In the genomic region with DNA sequence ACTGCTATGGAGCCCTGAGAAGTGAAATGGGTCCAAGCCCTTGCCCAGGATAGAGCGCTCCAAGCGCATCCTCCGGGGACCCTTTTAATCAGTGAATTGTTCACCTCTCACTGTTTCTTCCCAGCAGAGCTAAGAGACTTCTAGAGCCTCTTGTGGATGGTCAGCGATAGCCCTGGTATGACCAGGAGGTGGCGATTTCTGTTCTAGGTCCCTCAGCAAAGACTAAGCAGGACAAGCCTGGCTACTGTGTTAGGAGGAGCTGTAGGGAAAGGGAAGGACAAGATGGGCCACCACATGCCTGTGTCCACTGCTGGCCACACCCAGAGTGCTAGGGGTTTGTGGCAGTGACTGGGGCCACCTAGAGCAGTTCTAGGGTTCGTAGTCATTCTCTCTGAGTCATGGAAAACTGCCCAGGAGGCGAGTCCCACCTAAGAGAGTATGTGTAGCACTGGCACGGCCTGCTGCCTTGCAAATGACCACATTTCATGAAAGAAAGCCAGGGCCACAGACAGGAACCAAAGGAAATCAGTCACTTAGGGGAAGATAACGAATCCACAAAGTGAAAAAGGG, we compare ENCODE assay signal across 1 cellular context.
TF ChIP-seq lines count a peak whose summit lies in the region.

No MANE protein-coding gene starts in this region.

TF ChIP-seq in SK-N-SH, 30 proteins besides CTCF, POLR2A, EP300 and RAD21:
- TF ChIP-seq JUND (IDR thresholded peaks at IDR 0.05): no peak
- TF ChIP-seq MXI1 (IDR thresholded peaks at IDR 0.05; ENCODE audit: low read depth, low read length): no peak
- TF ChIP-seq FOXM1 (IDR thresholded peaks at IDR 0.05; ENCODE audit: low read depth): no peak
- TF ChIP-seq RCOR1 (IDR thresholded peaks at IDR 0.05; ENCODE audit: low read length): no peak
- TF ChIP-seq YY1 (IDR thresholded peaks at IDR 0.05; ENCODE audit: low read depth): no peak
- TF ChIP-seq, protein P1, sequence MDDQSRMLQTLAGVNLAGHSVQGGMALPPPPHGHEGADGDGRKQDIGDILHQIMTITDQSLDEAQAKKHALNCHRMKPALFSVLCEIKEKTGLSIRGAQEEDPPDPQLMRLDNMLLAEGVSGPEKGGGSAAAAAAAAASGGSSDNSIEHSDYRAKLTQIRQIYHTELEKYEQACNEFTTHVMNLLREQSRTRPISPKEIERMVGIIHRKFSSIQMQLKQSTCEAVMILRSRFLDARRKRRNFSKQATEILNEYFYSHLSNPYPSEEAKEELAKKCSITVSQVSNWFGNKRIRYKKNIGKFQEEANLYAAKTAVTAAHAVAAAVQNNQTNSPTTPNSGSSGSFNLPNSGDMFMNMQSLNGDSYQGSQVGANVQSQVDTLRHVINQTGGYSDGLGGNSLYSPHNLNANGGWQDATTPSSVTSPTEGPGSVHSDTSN (IDR thresholded peaks at IDR 0.05): no peak
- TF ChIP-seq USF2 (IDR thresholded peaks at IDR 0.05; ENCODE audit: borderline replicate concordance, low read depth, low read length): no peak
- TF ChIP-seq FOSL2 (IDR thresholded peaks at IDR 0.05; ENCODE audit: borderline replicate concordance, low read depth): no peak
- TF ChIP-seq TCF12 (IDR thresholded peaks at IDR 0.05): no peak
- no peak for TF ChIP-seq FOXJ3 (CRISPR knock-in tag; IDR thresholded peaks at IDR 0.05)
- no peak for TF ChIP-seq ELF1 (IDR thresholded peaks at IDR 0.05)
- no peak for TF ChIP-seq GATA2 (CRISPR knock-in tag; IDR thresholded peaks at IDR 0.05)
- no peak for TF ChIP-seq CHD2 (IDR thresholded peaks at IDR 0.05; ENCODE audit: low read length, partially characterized antibody)
- TF ChIP-seq, protein P2, sequence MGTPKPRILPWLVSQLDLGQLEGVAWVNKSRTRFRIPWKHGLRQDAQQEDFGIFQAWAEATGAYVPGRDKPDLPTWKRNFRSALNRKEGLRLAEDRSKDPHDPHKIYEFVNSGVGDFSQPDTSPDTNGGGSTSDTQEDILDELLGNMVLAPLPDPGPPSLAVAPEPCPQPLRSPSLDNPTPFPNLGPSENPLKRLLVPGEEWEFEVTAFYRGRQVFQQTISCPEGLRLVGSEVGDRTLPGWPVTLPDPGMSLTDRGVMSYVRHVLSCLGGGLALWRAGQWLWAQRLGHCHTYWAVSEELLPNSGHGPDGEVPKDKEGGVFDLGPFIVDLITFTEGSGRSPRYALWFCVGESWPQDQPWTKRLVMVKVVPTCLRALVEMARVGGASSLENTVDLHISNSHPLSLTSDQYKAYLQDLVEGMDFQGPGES (IDR thresholded peaks at IDR 0.05; ENCODE audit: low read depth, low read length): no peak
- TF ChIP-seq TEAD4 (IDR thresholded peaks at IDR 0.05; ENCODE audit: borderline replicate concordance, insufficient read depth): no peak
- TF ChIP-seq USF1 (IDR thresholded peaks at IDR 0.05; ENCODE audit: borderline replicate concordance, low read depth): no peak
- no peak for TF ChIP-seq NRF1 (IDR thresholded peaks at IDR 0.05; ENCODE audit: low read depth, low read length)
